In genomic region chr16:5228369-5228768, GRCh38 we compare ENCODE assay signal across 20 cellular contexts.
"Had no signal": no experiment of that assay in that cellular context is flagged by ENCODE, and none has a peak within 500 bp of the region (broad histone marks: within the 10 kb centered on the region; RNA-seq: fewer than 3 reads in every experiment).

No MANE protein-coding gene starts in this region.

- H3K4me3 ChIP-seq: body of pancreas had no signal

- H3K4me1 ChIP-seq: body of pancreas, parathyroid adenoma had no signal

- H3K27ac ChIP-seq: body of pancreas, parathyroid adenoma had no signal

- H3K9ac ChIP-seq: parathyroid adenoma had no signal

- H3K79me2 ChIP-seq: parathyroid adenoma had no signal

- H3K9me3 Mint-ChIP-seq: activated CD4-positive, alpha-beta T cell treated with anti-CD3 and anti-CD28 coated beads, Interleukin-2, amount 10 ng/mL, durations not matched to agents 24 days and 14 days; activated naive CD4-positive, alpha-beta T cell treated with anti-CD3 and anti-CD28 coated beads, Interleukin-2, amount 50 U/mL, for 72 hours had no signal

- H2AFZ ChIP-seq: parathyroid adenoma had no signal

- H3K27ac Mint-ChIP-seq: activated CD4-positive, alpha-beta T cell treated with anti-CD3 and anti-CD28 coated beads, Interleukin-2, amount 10 ng/mL, durations not matched to agents 24 days and 14 days; activated CD8-positive, alpha-beta T cell treated with anti-CD3 and anti-CD28 coated beads, Interleukin-2, amount 10 ng/mL, durations not matched to agents 7 days and 5 days; activated naive CD4-positive, alpha-beta T cell treated with anti-CD3 and anti-CD28 coated beads, Interleukin-2, amount 50 U/mL, for 72 hours; activated T-cell treated with anti-CD3 and anti-CD28 coated beads, Interleukin-2, amount 50 U/mL, for 72 hours; T-helper 17 cell had no signal

- DNase-seq: activated CD4-positive, alpha-beta T cell treated with anti-CD3 and anti-CD28 coated beads, Interleukin-2, amount 10 ng/mL, durations not matched to agents 24 days and 14 days; activated CD4-positive, CD25-positive, alpha-beta regulatory T cell; activated CD8-positive, alpha-beta memory T cell treated with anti-CD3 and anti-CD28 coated beads, Interleukin-2, amount 50 U/mL, for 4 hours; activated CD8-positive, alpha-beta T cell treated with anti-CD3 and anti-CD28 coated beads, Interleukin-2, amount 10 ng/mL, durations not matched to agents 7 days and 5 days; activated gamma-delta T cell; activated T-cell treated with anti-CD3 and anti-CD28 coated beads, Interleukin-2, amount 50 U/mL, for 72 hours; body of pancreas; caudate nucleus; foreskin fibroblast; glutamatergic neuron; small intestine; stimulated activated naive CD8-positive, alpha-beta T cell treated with anti-CD3 and anti-CD28 coated beads, Interleukin-15, Interleukin-2, amounts not matched to agents 100 U/mL and 50 U/mL, for 24 hours; T-helper 17 cell; trophoblast cell had no signal

- H3K4me1 Mint-ChIP-seq: activated CD4-positive, alpha-beta T cell treated with anti-CD3 and anti-CD28 coated beads, Interleukin-2, amount 10 ng/mL, durations not matched to agents 24 days and 14 days; T-helper 17 cell had no signal

- H3K4me3 Mint-ChIP-seq: activated CD4-positive, alpha-beta T cell treated with anti-CD3 and anti-CD28 coated beads, Interleukin-2, amount 10 ng/mL, durations not matched to agents 24 days and 14 days; activated CD8-positive, alpha-beta T cell treated with anti-CD3 and anti-CD28 coated beads, Interleukin-2, amount 10 ng/mL, durations not matched to agents 7 days and 5 days; activated T-cell treated with anti-CD3 and anti-CD28 coated beads, Interleukin-2, amount 50 U/mL, for 72 hours; T-helper 17 cell had no signal

- ATAC-seq: activated CD8-positive, alpha-beta T cell treated with anti-CD3 and anti-CD28 coated beads, Interleukin-2, amount 10 ng/mL, durations not matched to agents 7 days and 5 days; activated naive CD4-positive, alpha-beta T cell treated with anti-CD3 and anti-CD28 coated beads, Interleukin-2, amount 50 U/mL, for 72 hours; activated T-cell treated with anti-CD3 and anti-CD28 coated beads, Interleukin-2, amount 50 U/mL, for 72 hours; body of pancreas; left lobe of liver; stimulated activated naive CD8-positive, alpha-beta T cell treated with anti-CD3 and anti-CD28 coated beads, Interleukin-15, Interleukin-2, amounts not matched to agents 100 U/mL and 50 U/mL, for 24 hours; T-helper 17 cell had no signal

- FAIRE-seq: colon, islet of Langerhans, small intestine, TTC549 had no signal

- H3K27me3 Mint-ChIP-seq: activated CD4-positive, alpha-beta T cell treated with anti-CD3 and anti-CD28 coated beads, Interleukin-2, amount 10 ng/mL, durations not matched to agents 24 days and 14 days had no signal

- H3K9me3 ChIP-seq: body of pancreas had no signal

- H3K27me3 ChIP-seq: body of pancreas had no signal
